ENCODE assay signal across 12 cellular contexts in genomic region chr6:74577619-74578018, GRCh38.
DNase-seq lines count a peak whose midpoint lies in the region; ATAC-seq and TF ChIP-seq lines count a peak whose summit lies in the region.
"Had no signal": no experiment of that assay in that cellular context is flagged by ENCODE, and none has a peak within 500 bp of the region (broad histone marks: within the 10 kb centered on the region; RNA-seq: fewer than 3 reads in every experiment).

No MANE protein-coding gene starts in this region.

- BruUV-seq in A673 (replicated peaks; lab: Mats Ljungman, UMichigan) = no TSS peak

- no peaks in the 10 kb centered on the region for H3K36me3 ChIP-seq in A673 (ENCODE audit: insufficient read depth, low read length, poor library complexity, severe bottlenecking)
- H3K36me3 ChIP-seq in Karpas-422 (ENCODE audit: insufficient read depth, low read length) = no peaks in the 10 kb centered on the region

- no peak overlapping the region for H3K4me2 ChIP-seq in Karpas-422 (ENCODE audit: low read depth, low read length, poor library complexity, severe bottlenecking)
- H3K4me2 ChIP-seq: PC-9 had no signal

- POLR2A ChIA-PET in A673 (lab: Charles Lee; ENCODE audit: low non-redundant PET) = no interaction called here

- in situ Hi-C loops in GM13977 (cut with MboI; ENCODE audit: low pct_unique_long_range_greater_than_20kb, low sequenced_read_pairs, unreplicated experiment) = no loop called here

- intact Hi-C loops in A673 (cut with micrococcal nuclease; ENCODE audit: unreplicated experiment) (loop anchor here (10.0 kb wide), 2 partner anchors 483 to 627 kb away; partner anchors contain the start of gene COL12A1), posterior cingulate gyrus (cut with DNase I) (no loop called here)

- H3K9me3 ChIP-seq in A673 (ENCODE audit: low read depth, low read length, poor library complexity, severe bottlenecking) (no peaks in the 10 kb centered on the region), Karpas-422 (ENCODE audit: low read length) (no peaks in the 10 kb centered on the region)

- H3K79me2 ChIP-seq in Karpas-422 (ENCODE audit: low read length) = no peaks in the 10 kb centered on the region
- H3K79me2 ChIP-seq: parathyroid adenoma had no signal

- TF ChIP-seq CTCF in GM13977 (IDR thresholded peaks at IDR 0.05; ENCODE audit: extremely low read depth, insufficient read depth, missing control alignments) (no peak), A673 (conservative IDR thresholded peaks at IDR 0.05; ENCODE audit: low read depth, low read length) (no peak)

- no peak overlapping the region for H2AFZ ChIP-seq in Karpas-422 (ENCODE audit: low read length)
- H2AFZ ChIP-seq: parathyroid adenoma had no signal

- H3K27me3 ChIP-seq in A673 (replicated peaks; ENCODE audit: insufficient read depth, low read depth, low read length, poor library complexity) (no peaks in the 10 kb centered on the region), Karpas-422 (ENCODE audit: low read length) (no peaks in the 10 kb centered on the region)

- no peaks in the 10 kb centered on the region for H3K9me2 ChIP-seq in Karpas-422 (replicated peaks; ENCODE audit: insufficient read depth, low read length)

- no peak overlapping the region for H3K9ac ChIP-seq in Karpas-422 (ENCODE audit: low read length)
- H3K9ac ChIP-seq: parathyroid adenoma had no signal

- CTCF ChIA-PET in A673 (lab: Charles Lee) = no interaction called here

- no peaks in the 10 kb centered on the region for H4K20me1 ChIP-seq in Karpas-422 (ENCODE audit: insufficient read depth, low read depth, low read length)

- H3K4me1 ChIP-seq in A673 (ENCODE audit: insufficient read depth, low read length, poor library complexity, severe bottlenecking) (peaks cover 18% of the 10 kb centered on the region), Karpas-422 (ENCODE audit: low read length) (no peaks in the 10 kb centered on the region)
- H3K4me1 ChIP-seq: parathyroid adenoma had no signal

- peak; percentile 17 for DNase-seq in GM13977 (ENCODE audit: low spot score)
- peak; percentile 7 for DNase-seq in NOMO-1 treated with DMSO at 0.1 percent for 48 hours (lab: John Stamatoyannopoulos, UW; ENCODE audit: unreplicated experiment)
- no peak for DNase-seq in A673 (ENCODE audit: low spot score)
- no peak for DNase-seq in NCI-H1436 treated with DMSO at 0.1 percent for 48 hours (lab: John Stamatoyannopoulos, UW)
- no peak for DNase-seq in Karpas-422
- DNase-seq in posterior cingulate gyrus = no peak
- DNase-seq: activated naive CD8-positive, alpha-beta T cell treated with anti-CD3 and anti-CD28 coated beads, Interleukin-2, amount 10 ng/mL, durations not matched to agents 7 days and 5 days; endodermal cell had no signal

- no peak overlapping the region for H3K4me3 ChIP-seq in A673 (ENCODE audit: low read depth, low read length, poor library complexity, severe bottlenecking)
- no peak overlapping the region for H3K4me3 ChIP-seq in Karpas-422 (ENCODE audit: low read length)
- H3K4me3 ChIP-seq: PC-9 had no signal

- H3K27ac ChIP-seq in A673 (ENCODE audit: low read depth, low read length, poor library complexity, severe bottlenecking) = no peak overlapping the region
- H3K27ac ChIP-seq in Karpas-422 (ENCODE audit: low read length) = no peak overlapping the region
- H3K27ac ChIP-seq: parathyroid adenoma had no signal

- ATAC-seq in GM19467 (IDR thresholded peaks at IDR 0.05; ENCODE audit: unreplicated experiment) = peak; percentile 97
- ATAC-seq in HG02943 (IDR thresholded peaks at IDR 0.05; ENCODE audit: low read depth, unreplicated experiment) = peak; percentile 95

Comparison
In these comparisons a context has a peak if more than half of its experiments do, and no peak if none do; other contexts are left out.
1. DNase-seq: peak in GM13977 (single experiment) and NOMO-1 treated with DMSO at 0.1 percent for 48 hours (single experiment); none in A673 (single experiment), NCI-H1436 treated with DMSO at 0.1 percent for 48 hours (single experiment), Karpas-422 (single experiment) and posterior cingulate gyrus (0 of 10).